In genomic region chr1:223188618-223189356, GRCh38 we compare ENCODE assay signal across 16 cellular contexts. TPM values are rescaled to one million over a fixed set of nuclear protein-coding genes. Genes with fewer than 3 reads are reported as not detected.
DNase-seq lines count a peak whose midpoint lies in the region; ATAC-seq and TF ChIP-seq lines count a peak whose summit lies in the region.
"Had no signal": no experiment of that assay in that cellular context is flagged by ENCODE, and none has a peak within 500 bp of the region (broad histone marks: within the 10 kb centered on the region; RNA-seq: fewer than 3 reads in every experiment).

No MANE protein-coding gene starts in this region.

- peak overlapping the region; percentile 27 for H3K27ac Mint-ChIP-seq in activated CD8-positive, alpha-beta T cell treated with anti-CD3 and anti-CD28 coated beads, Interleukin-2, amount 10 ng/mL, durations not matched to agents 7 days and 5 days
- no peak overlapping the region for H3K27ac Mint-ChIP-seq in activated CD8-positive, alpha-beta T cell treated with anti-CD3 and anti-CD28 coated beads for 36 hours
- no peak overlapping the region for H3K27ac Mint-ChIP-seq in immature natural killer cell

- no peaks in the 10 kb centered on the region for H3K79me2 ChIP-seq in mesendoderm (ENCODE audit: control insufficient read depth, insufficient read depth, low read length)

- peaks cover 32% of the 10 kb centered on the region for H3K4me1 Mint-ChIP-seq in activated CD8-positive, alpha-beta T cell treated with anti-CD3 and anti-CD28 coated beads, Interleukin-2, amount 10 ng/mL, durations not matched to agents 7 days and 5 days (ENCODE audit: low read depth)
- H3K4me1 Mint-ChIP-seq in activated CD8-positive, alpha-beta T cell treated with anti-CD3 and anti-CD28 coated beads for 36 hours (ENCODE audit: low read depth) = peaks cover 40% of the 10 kb centered on the region
- H3K4me1 Mint-ChIP-seq in immature natural killer cell = peaks cover 32 to 43% of the 10 kb centered on the region in 2 donors
- H3K4me1 Mint-ChIP-seq: H9 had no signal

- CTCF ChIA-PET in activated CD8-positive, alpha-beta T cell treated with anti-CD3 and anti-CD28 coated beads, Interleukin-2, amount 10 ng/mL, durations not matched to agents 7 days and 5 days (lab: Charles Lee) = no interaction called here
- CTCF ChIA-PET in activated CD8-positive, alpha-beta T cell treated with anti-CD3 and anti-CD28 coated beads for 36 hours (lab: Charles Lee) = interaction anchor here (1.4 to 2.0 kb wide), 2 partner anchors 53 to 55 kb away, joined by 3 to 6 read pairs; no protein-coding TSS in a partner anchor

- TF ChIP-seq POLR2A in thyroid gland (IDR thresholded peaks at IDR 0.05) = no peak

- no peak overlapping the region for H2AK5ac ChIP-seq in mesendoderm (ENCODE audit: low read length)

- H4K5ac ChIP-seq in mesendoderm (ENCODE audit: low read length) = no peak overlapping the region

- ATAC-seq in activated CD8-positive, alpha-beta T cell treated with anti-CD3 and anti-CD28 coated beads, Interleukin-2, amount 10 ng/mL, durations not matched to agents 7 days and 5 days = no peak
- no peak for ATAC-seq in activated CD8-positive, alpha-beta T cell treated with anti-CD3 and anti-CD28 coated beads for 36 hours
- no peak for ATAC-seq in GM19351 (IDR thresholded peaks at IDR 0.05; ENCODE audit: unreplicated experiment)

- no peaks in the 10 kb centered on the region for H3K36me3 Mint-ChIP-seq in activated CD8-positive, alpha-beta T cell treated with anti-CD3 and anti-CD28 coated beads, Interleukin-2, amount 10 ng/mL, durations not matched to agents 7 days and 5 days (ENCODE audit: low read depth)
- H3K36me3 Mint-ChIP-seq in activated CD8-positive, alpha-beta T cell treated with anti-CD3 and anti-CD28 coated beads for 36 hours (ENCODE audit: low read depth) = peaks cover 2% of the 10 kb centered on the region
- peaks cover 0 to 9% (median 0%) of the 10 kb centered on the region in 3 donors for H3K36me3 Mint-ChIP-seq in immature natural killer cell

- TF ChIP-seq CTCF in activated CD8-positive, alpha-beta T cell treated with anti-CD3 and anti-CD28 coated beads for 36 hours (IDR thresholded peaks at IDR 0.05) = no peak
- TF ChIP-seq CTCF in thyroid gland (IDR thresholded peaks at IDR 0.05) = no peak

- H3K56ac ChIP-seq in mesendoderm (ENCODE audit: low read length) = no peak overlapping the region

- peaks cover 5% of the 10 kb centered on the region for H3K27me3 Mint-ChIP-seq in activated CD8-positive, alpha-beta T cell treated with anti-CD3 and anti-CD28 coated beads, Interleukin-2, amount 10 ng/mL, durations not matched to agents 7 days and 5 days (ENCODE audit: low read depth)
- peaks cover 4% of the 10 kb centered on the region for H3K27me3 Mint-ChIP-seq in activated CD8-positive, alpha-beta T cell treated with anti-CD3 and anti-CD28 coated beads for 36 hours
- H3K27me3 Mint-ChIP-seq in immature natural killer cell (ENCODE audit: low read depth in 3 of 3) = peaks cover 0 to 8% (median 4%) of the 10 kb centered on the region in 3 donors

- H2BK15ac ChIP-seq in mesendoderm (replicated peaks; ENCODE audit: low read depth) = no peak overlapping the region

- H3K4me1 ChIP-seq in SJSA1 (replicated peaks) (peaks cover 34% of the 10 kb centered on the region), thyroid gland (no peaks in the 10 kb centered on the region), mesendoderm (ENCODE audit: control insufficient read depth, low read depth, low read length) (no peaks in the 10 kb centered on the region)

- DNase-seq in activated CD8-positive, alpha-beta T cell treated with anti-CD3 and anti-CD28 coated beads, Interleukin-2, amount 10 ng/mL, durations not matched to agents 7 days and 5 days = no peak
- DNase-seq in activated CD8-positive, alpha-beta T cell treated with anti-CD3 and anti-CD28 coated beads for 36 hours = no peak
- DNase-seq in SJSA1 (ENCODE audit: low read depth in 1 of 2, low spot score in 2 of 2) (peak in 1 of 2 experiments; percentile 41), immature natural killer cell (no peak), thyroid gland (peak; percentile 21 to 56), mesendoderm (no peak), NCI-H2227 treated with DMSO at 0.1 percent for 48 hours (lab: John Stamatoyannopoulos, UW) (no peak)
- DNase-seq: COR-L47, H9, IMR-90, NCI-H1048, NCI-H1694, SHP77 treated with DMSO at 0.1 percent for 48 hours had no signal

- 0 out of 2 replicates have a peak overlapping the region, but pooled peaks have one; percentile 20 for H3K27ac ChIP-seq in SJSA1
- H3K27ac ChIP-seq in thyroid gland = no peak overlapping the region
- no peak overlapping the region for H3K27ac ChIP-seq in mesendoderm (ENCODE audit: low read depth, low read length)
- H3K27ac ChIP-seq: BLaER1 treated with 17β-estradiol and CSF1 and Interleukin-3, amounts not matched to agents 10 nM and 100 nM had no signal

- H3K27me3 ChIP-seq in SJSA1 (replicated peaks) = no peaks in the 10 kb centered on the region
- no peaks in the 10 kb centered on the region for H3K27me3 ChIP-seq in thyroid gland
- H3K27me3 ChIP-seq in mesendoderm (ENCODE audit: insufficient read depth, low read length, poor library complexity) = no peaks in the 10 kb centered on the region
- H3K27me3 ChIP-seq: BLaER1 treated with 17β-estradiol and CSF1 and Interleukin-3, amounts not matched to agents 10 nM and 100 nM had no signal

- H2BK120ac ChIP-seq in mesendoderm (ENCODE audit: low read depth, low read length) = no peak overlapping the region

- H2BK5ac ChIP-seq in mesendoderm (ENCODE audit: low read length) = no peak overlapping the region

- H3K79me1 ChIP-seq in mesendoderm (ENCODE audit: low read length) = no peaks in the 10 kb centered on the region

- no peak overlapping the region for H3K4me3 ChIP-seq in SJSA1
- H3K4me3 ChIP-seq in thyroid gland (replicated peaks in 1 of 3) = no peak overlapping the region
- no peak overlapping the region for H3K4me3 ChIP-seq in mesendoderm (ENCODE audit: low read length)
- H3K4me3 ChIP-seq: BLaER1 treated with 17β-estradiol and CSF1 and Interleukin-3, amounts not matched to agents 10 nM and 100 nM had no signal

- H3K9me3 Mint-ChIP-seq in activated CD8-positive, alpha-beta T cell treated with anti-CD3 and anti-CD28 coated beads, Interleukin-2, amount 10 ng/mL, durations not matched to agents 7 days and 5 days (ENCODE audit: insufficient read depth) = peaks cover 5% of the 10 kb centered on the region
- H3K9me3 Mint-ChIP-seq in activated CD8-positive, alpha-beta T cell treated with anti-CD3 and anti-CD28 coated beads for 36 hours = peaks cover 5% of the 10 kb centered on the region
- H3K9me3 Mint-ChIP-seq in immature natural killer cell = peaks cover 0 to 2% (median 0%) of the 10 kb centered on the region in 6 donors
- H3K9me3 Mint-ChIP-seq: H9 had no signal

- H3K4me3 Mint-ChIP-seq in activated CD8-positive, alpha-beta T cell treated with anti-CD3 and anti-CD28 coated beads, Interleukin-2, amount 10 ng/mL, durations not matched to agents 7 days and 5 days = no peak overlapping the region
- H3K4me3 Mint-ChIP-seq in activated CD8-positive, alpha-beta T cell treated with anti-CD3 and anti-CD28 coated beads for 36 hours = no peak overlapping the region
- peak overlapping the region in 4 of 5 donors; percentile 5 to 53 (median 38) for H3K4me3 Mint-ChIP-seq in immature natural killer cell
- H3K4me3 Mint-ChIP-seq: H9 had no signal

- H3K9ac ChIP-seq in mesendoderm (ENCODE audit: low read length) = no peak overlapping the region
- H3K9ac ChIP-seq: BLaER1 treated with 17β-estradiol and CSF1 and Interleukin-3, amounts not matched to agents 10 nM and 100 nM had no signal

- no peaks in the 10 kb centered on the region for H3K36me3 ChIP-seq in SJSA1
- no peaks in the 10 kb centered on the region for H3K36me3 ChIP-seq in thyroid gland
- no peaks in the 10 kb centered on the region for H3K36me3 ChIP-seq in mesendoderm (ENCODE audit: control insufficient read depth, insufficient read depth, low read length)
- H3K36me3 ChIP-seq: BLaER1 treated with 17β-estradiol and CSF1 and Interleukin-3, amounts not matched to agents 10 nM and 100 nM had no signal

- POLR2A ChIA-PET in activated CD8-positive, alpha-beta T cell treated with anti-CD3 and anti-CD28 coated beads, Interleukin-2, amount 10 ng/mL, durations not matched to agents 7 days and 5 days (lab: Charles Lee) = interaction anchor here (0.6 kb wide), 1 partner anchor 1830 kb away, joined by 4 read pairs; no protein-coding TSS in a partner anchor
- POLR2A ChIA-PET in activated CD8-positive, alpha-beta T cell treated with anti-CD3 and anti-CD28 coated beads for 36 hours (lab: Charles Lee) = no interaction called here

- H3K4me2 ChIP-seq in mesendoderm (ENCODE audit: low read length) = no peak overlapping the region

- no peak overlapping the region for H4K8ac ChIP-seq in mesendoderm (ENCODE audit: low read depth, low read length)

- H3K18ac ChIP-seq in mesendoderm (ENCODE audit: low read length) = no peak overlapping the region

- intact Hi-C loops in activated CD8-positive, alpha-beta T cell treated with anti-CD3 and anti-CD28 coated beads for 36 hours (cut with micrococcal nuclease) = no loop called here
- intact Hi-C loops in thyroid gland (cut with DNase I) = no loop called here

- H3K4ac ChIP-seq in mesendoderm (ENCODE audit: low read depth, low read length) = no peak overlapping the region

- WGBS in thyroid gland, 2 donors = 62 to 67% methylated on average over 5 of the region's 5 CpGs
- no CpG with 5 or more reads among the region's 5 CpGs for WGBS in mesendoderm (ENCODE audit: extremely low coverage, insufficient coverage, low lambda C conversion rate)

- no peak overlapping the region for H3K23ac ChIP-seq in mesendoderm (ENCODE audit: low read length)

- H3K9me3 ChIP-seq in SJSA1 (replicated peaks) = no peaks in the 10 kb centered on the region; the same call in 1 of the 2 replicates
- no peaks in the 10 kb centered on the region for H3K9me3 ChIP-seq in thyroid gland
- H3K9me3 ChIP-seq: BLaER1 treated with 17β-estradiol and CSF1 and Interleukin-3, amounts not matched to agents 10 nM and 100 nM had no signal

RNA-seq across cellular contexts. Expression of gene TLR5, which starts 45.7 kb away (rescaled TPM):
- under 1 TPM; 0.32 to 0.44 TPM for total RNA-seq in activated CD8-positive, alpha-beta T cell treated with anti-CD3 and anti-CD28 coated beads, Interleukin-2, amount 10 ng/mL, durations not matched to agents 7 days and 5 days
- under 1 TPM; 0.11 to 0.38 TPM for total RNA-seq in activated CD8-positive, alpha-beta T cell treated with anti-CD3 and anti-CD28 coated beads for 36 hours
- 1.7 and 2.4 TPM in 2 replicates for total RNA-seq in SJSA1 (2014; rRNA removed; shearing (Covaris generic))
- polyA plus RNA-seq in immature natural killer cell = 1 to 10 TPM in 1 of 3 donors, under 1 TPM in 1, not detected in 1; 0.80 to 1.0 TPM
- 10 to 100 TPM in 1 of 4 donors, 1 to 10 TPM in 3; 3.3 to 11.6 (median 6.7) TPM for total RNA-seq in thyroid gland
- polyA plus RNA-seq in mesendoderm (2013, experiment 1 of 2) = 0.25 TPM
- 0.21 TPM for polyA plus RNA-seq in mesendoderm (2013, experiment 2 of 2)
- total RNA-seq: A172, H9 had no signal

Comparison
In these comparisons a context has a peak if more than half of its experiments do, and no peak if none do; other contexts are left out.
1. DNase-seq: peak in thyroid gland (2 of 2); none in activated CD8-positive, alpha-beta T cell treated with anti-CD3 and anti-CD28 coated beads, Interleukin-2, amount 10 ng/mL, durations not matched to agents 7 days and 5 days (single experiment), activated CD8-positive, alpha-beta T cell treated with anti-CD3 and anti-CD28 coated beads for 36 hours (single experiment), immature natural killer cell (0 of 3), mesendoderm (single experiment) and NCI-H2227 treated with DMSO at 0.1 percent for 48 hours (single experiment).
2. H3K4me3 Mint-ChIP-seq: peak in immature natural killer cell (4 of 5); none in activated CD8-positive, alpha-beta T cell treated with anti-CD3 and anti-CD28 coated beads, Interleukin-2, amount 10 ng/mL, durations not matched to agents 7 days and 5 days (single experiment) and activated CD8-positive, alpha-beta T cell treated with anti-CD3 and anti-CD28 coated beads for 36 hours (single experiment).